ENCODE assay signal across 21 cellular contexts in the genomic region with DNA sequence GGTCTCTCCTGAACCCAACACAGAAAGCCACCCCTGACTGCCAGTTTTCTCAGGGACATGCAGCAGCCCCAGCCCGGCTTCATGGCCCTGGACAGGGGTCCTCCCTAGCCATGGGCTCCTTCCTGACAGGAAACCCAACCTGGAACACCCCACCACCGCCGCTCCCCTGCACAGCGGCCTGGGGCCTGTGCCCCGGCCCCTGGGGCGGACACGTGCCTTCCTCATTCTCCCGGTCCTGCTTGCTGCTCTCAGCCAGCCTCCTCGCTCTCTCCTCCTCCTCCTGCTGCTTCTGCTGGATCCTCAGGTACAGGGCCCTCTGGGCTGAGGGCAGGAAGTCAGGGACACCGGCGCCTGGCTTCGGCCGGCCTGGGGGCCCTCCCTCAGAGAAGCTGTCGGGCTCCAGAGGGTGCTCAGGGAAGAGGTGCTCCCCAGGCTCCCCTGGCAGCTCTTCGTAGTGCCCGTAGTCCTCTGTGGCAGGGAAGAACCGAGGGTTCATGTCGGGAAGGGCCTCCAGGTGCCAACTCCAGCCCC.
"Had no signal": no experiment of that assay in that cellular context is flagged by ENCODE, and none has a peak within 500 bp of the region (broad histone marks: within the 10 kb centered on the region; RNA-seq: fewer than 3 reads in every experiment).

No MANE protein-coding gene starts in this region.

- DNase-seq: esophagus squamous epithelium; foreskin fibroblast; glutamatergic neuron; lower lobe of right lung; natural killer cell; psoas muscle; retina; spleen; stimulated activated CD4-positive, alpha-beta T cell treated with anti-CD3 and anti-CD28 coated beads, Interleukin-15, amount 100 ng/mL, for 24 hours; stimulated activated CD4-positive, alpha-beta T cell treated with anti-CD3 and anti-CD28 coated beads, Interleukin-1b, Interleukin-23, amount 100 ng/mL, for 48 hours; stimulated activated CD4-positive, alpha-beta T cell treated with anti-CD3 and anti-CD28 coated beads, Interleukin-4, amount 100 ng/mL, for 24 hours; stimulated activated naive CD4-positive, alpha-beta T cell; stomach; trophoblast cell had no signal

- H3K9me3 Mint-ChIP-seq: dendritic cell treated with granulocyte-macrophage colony-stimulating factor and Interleukin-4, amounts not matched to agents 40 ng/mL and 50 ng/mL, for 4 days; memory B cell; mesothelial cell of epicardium; natural killer cell had no signal

- H3K9me3 ChIP-seq: esophagus squamous epithelium, gastroesophageal sphincter, left lung, lower lobe of right lung, psoas muscle, spleen, stomach had no signal

- H3K4me3 ChIP-seq: esophagus squamous epithelium, gastroesophageal sphincter, left lung, lower lobe of right lung, psoas muscle, spleen, stomach had no signal

- H3K27ac ChIP-seq: esophagus squamous epithelium, gastroesophageal sphincter, left lung, lower lobe of right lung, psoas muscle, stomach had no signal

- H3K27me3 ChIP-seq: esophagus squamous epithelium, gastroesophageal sphincter, left lung, spleen, stomach had no signal

- H3K4me1 Mint-ChIP-seq: mesothelial cell of epicardium had no signal

- FAIRE-seq: colon, keratinocyte had no signal

- ATAC-seq: gastroesophageal sphincter, left lung, lower lobe of right lung, natural killer cell, psoas muscle had no signal

- H3K36me3 Mint-ChIP-seq: natural killer cell had no signal

- H3K4me3 Mint-ChIP-seq: dendritic cell treated with granulocyte-macrophage colony-stimulating factor and Interleukin-4, amounts not matched to agents 40 ng/mL and 50 ng/mL, for 4 days; memory B cell; mesothelial cell of epicardium; natural killer cell had no signal

- H3K27ac Mint-ChIP-seq: dendritic cell treated with granulocyte-macrophage colony-stimulating factor and Interleukin-4, amounts not matched to agents 40 ng/mL and 50 ng/mL, for 4 days; memory B cell; mesothelial cell of epicardium had no signal

- H3K27me3 Mint-ChIP-seq: dendritic cell treated with granulocyte-macrophage colony-stimulating factor and Interleukin-4, amounts not matched to agents 40 ng/mL and 50 ng/mL, for 4 days; memory B cell had no signal

- H3K4me1 ChIP-seq: esophagus squamous epithelium, gastroesophageal sphincter, left lung, lower lobe of right lung, psoas muscle had no signal
